1 cellular context compared by ENCODE assay signal in genomic region chr1:29410476-29410875, GRCh38.
TF ChIP-seq lines count a peak whose summit lies in the region.

No MANE protein-coding gene starts in this region.

TF ChIP-seq in WTC11, 78 proteins besides CTCF, POLR2A, EP300 and RAD21 (continued from another document):
- TF ChIP-seq ARID4B (CRISPR knock-in tag; IDR thresholded peaks at IDR 0.05; ENCODE audit: borderline replicate concordance) (no peak), ZNF671 (CRISPR knock-in tag; IDR thresholded peaks at IDR 0.05) (no peak), ZNF416 (CRISPR knock-in tag; IDR thresholded peaks at IDR 0.05) (no peak), ZNF121 (CRISPR knock-in tag; IDR thresholded peaks at IDR 0.05) (no peak), ZBTB43 (CRISPR knock-in tag; IDR thresholded peaks at IDR 0.05) (no peak), RELA (CRISPR knock-in tag; IDR thresholded peaks at IDR 0.05; ENCODE audit: borderline replicate concordance) (no peak), ATF3 (CRISPR knock-in tag; conservative IDR thresholded peaks at IDR 0.05) (no peak), IRF1 (CRISPR knock-in tag; IDR thresholded peaks at IDR 0.05) (no peak), E2F5 (CRISPR knock-in tag; IDR thresholded peaks at IDR 0.05) (no peak), PRRX2 (CRISPR knock-in tag; IDR thresholded peaks at IDR 0.05) (no peak), PREB (CRISPR knock-in tag; IDR thresholded peaks at IDR 0.05; ENCODE audit: borderline replicate concordance) (no peak)
